1 cellular context compared by ENCODE assay signal in genomic region chr17:41976142-41976768, GRCh38.
TF ChIP-seq lines count a peak whose summit lies in the region.

No MANE protein-coding gene starts in this region.

TF ChIP-seq in HepG2, 621 proteins besides CTCF, POLR2A, EP300 and RAD21:
- peak; percentile 80 for TF ChIP-seq AGO1 (IDR thresholded peaks at IDR 0.05; ENCODE audit: low read depth, low read length, poor library complexity, severe bottlenecking)
- TF ChIP-seq ZNF749 (CRISPR knock-in tag; IDR thresholded peaks at IDR 0.05; ENCODE audit: borderline replicate concordance), result no peak
- TF ChIP-seq ZNF687 (CRISPR knock-in tag; IDR thresholded peaks at IDR 0.05), result 0 out of 2 replicates have a peak, but pooled peaks have one; percentile 23
- TF ChIP-seq DPF2 (CRISPR knock-in tag; IDR thresholded peaks at IDR 0.05; ENCODE audit: borderline replicate concordance, low read depth), result no peak
- no peak for TF ChIP-seq ZNF326 (CRISPR knock-in tag; IDR thresholded peaks at IDR 0.05; ENCODE audit: borderline replicate concordance)
- TF ChIP-seq ZNF710 (CRISPR knock-in tag; IDR thresholded peaks at IDR 0.05; ENCODE audit: borderline replicate concordance), result no peak
- no peak for TF ChIP-seq ZNF17 (CRISPR knock-in tag; IDR thresholded peaks at IDR 0.05)
- peak; percentile 20 for TF ChIP-seq HNRNPLL (IDR thresholded peaks at IDR 0.05; ENCODE audit: low read depth, low read length, poor library complexity, severe bottlenecking)
- no peak for TF ChIP-seq CEBPZ (IDR thresholded peaks at IDR 0.05; ENCODE audit: low read length)
- TF ChIP-seq RBFOX2 (IDR thresholded peaks at IDR 0.05; ENCODE audit: low read depth, low read length), result peak; percentile 55
- no peak for TF ChIP-seq NR2F6 (IDR thresholded peaks at IDR 0.05)
- no peak for TF ChIP-seq NR2F6 (CRISPR knock-in tag; IDR thresholded peaks at IDR 0.05)
- TF ChIP-seq AGO2 (optimal IDR thresholded peaks at IDR 0.05; ENCODE audit: low read depth, low read length), result peak; percentile 92
